ENCODE assay signal across 25 cellular contexts in the genomic region with DNA sequence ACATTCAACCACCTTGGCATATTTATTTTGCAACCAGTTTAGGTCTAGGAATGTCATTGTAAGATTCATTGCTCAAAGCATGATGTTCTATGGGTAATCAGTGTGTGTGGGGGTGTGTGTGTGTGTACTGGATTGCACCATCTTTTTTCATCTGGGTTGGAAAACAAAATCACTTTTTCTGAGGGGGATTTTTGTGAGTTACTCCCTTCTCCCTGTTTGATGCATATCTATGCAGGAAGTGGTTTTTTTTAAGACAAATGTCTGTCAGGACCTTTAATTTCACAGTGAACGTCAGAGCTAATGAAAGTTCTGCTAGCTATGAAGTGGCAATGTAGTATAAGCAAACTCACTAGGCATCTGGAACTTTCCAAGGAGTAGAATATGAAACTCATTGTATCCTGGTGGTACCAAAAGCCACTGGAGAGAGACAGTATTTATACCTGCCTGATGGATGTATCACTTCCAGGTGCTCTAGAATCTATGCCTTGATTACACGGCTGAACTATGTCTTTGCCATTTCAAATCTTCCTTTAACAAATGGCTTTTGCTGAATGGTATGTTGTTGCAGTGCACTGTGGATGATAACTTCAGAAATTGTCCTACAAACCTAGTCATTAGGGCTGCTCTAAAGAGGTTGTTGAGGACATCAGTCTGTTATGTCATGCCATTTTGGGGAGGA.
DNase-seq lines count a peak whose midpoint lies in the region; ATAC-seq lines count a peak whose summit lies in the region.
"Had no signal": no experiment of that assay in that cellular context is flagged by ENCODE, and none has a peak within 500 bp of the region (broad histone marks: within the 10 kb centered on the region; RNA-seq: fewer than 3 reads in every experiment).

No MANE protein-coding gene starts in this region.

- no peaks in the 10 kb centered on the region for H3K27me3 Mint-ChIP-seq in activated CD4-positive, alpha-beta memory T cell treated with anti-CD3 and anti-CD28 coated beads for 36 hours
- H3K27me3 Mint-ChIP-seq in activated CD4-positive, alpha-beta memory T cell treated with anti-CD3 and anti-CD28 coated beads, Interleukin-2, amount 10 ng/mL, durations not matched to agents 7 days and 5 days = no peaks in the 10 kb centered on the region
- H3K27me3 Mint-ChIP-seq: CD4-positive, CD25-positive, alpha-beta regulatory T cell; IgD-negative memory B cell had no signal

- peaks cover 11% of the 10 kb centered on the region for H3K36me3 Mint-ChIP-seq in activated CD4-positive, alpha-beta memory T cell treated with anti-CD3 and anti-CD28 coated beads for 36 hours
- peaks cover 6% of the 10 kb centered on the region for H3K36me3 Mint-ChIP-seq in activated CD4-positive, alpha-beta memory T cell treated with anti-CD3 and anti-CD28 coated beads, Interleukin-2, amount 10 ng/mL, durations not matched to agents 7 days and 5 days (ENCODE audit: low read depth)
- H3K36me3 Mint-ChIP-seq in activated naive CD4-positive, alpha-beta T cell treated with anti-CD3 and anti-CD28 coated beads, Interleukin-2, amount 50 U/mL, for 72 hours = peaks cover 7 to 16% of the 10 kb centered on the region in 2 donors
- H3K36me3 Mint-ChIP-seq: CD4-positive, CD25-positive, alpha-beta regulatory T cell; IgD-negative memory B cell had no signal

- peak overlapping the region; percentile 76 for H3K27ac Mint-ChIP-seq in activated CD4-positive, alpha-beta memory T cell treated with anti-CD3 and anti-CD28 coated beads for 36 hours
- H3K27ac Mint-ChIP-seq in activated CD4-positive, alpha-beta memory T cell treated with anti-CD3 and anti-CD28 coated beads, Interleukin-2, amount 10 ng/mL, durations not matched to agents 7 days and 5 days = no peak overlapping the region
- peak overlapping the region in 1 of 2 donors; percentile 14 for H3K27ac Mint-ChIP-seq in activated naive CD4-positive, alpha-beta T cell treated with anti-CD3 and anti-CD28 coated beads, Interleukin-2, amount 50 U/mL, for 72 hours
- H3K27ac Mint-ChIP-seq: CD4-positive, CD25-positive, alpha-beta regulatory T cell; IgD-negative memory B cell; immature natural killer cell; nephron had no signal

- H3K4me3 ChIP-seq in Jurkat, Clone E6-1 (ENCODE audit: low read length) = no peak overlapping the region
- H3K4me3 ChIP-seq: A549, coronary artery, SJSA1, thoracic aorta had no signal

- H3K4me3 Mint-ChIP-seq in activated CD4-positive, alpha-beta memory T cell treated with anti-CD3 and anti-CD28 coated beads for 36 hours = no peak overlapping the region
- H3K4me3 Mint-ChIP-seq in activated CD4-positive, alpha-beta memory T cell treated with anti-CD3 and anti-CD28 coated beads, Interleukin-2, amount 10 ng/mL, durations not matched to agents 7 days and 5 days = no peak overlapping the region
- H3K4me3 Mint-ChIP-seq: activated T-cell treated with anti-CD3 and anti-CD28 coated beads, Interleukin-2, amount 50 U/mL, for 4 hours; CD4-positive, CD25-positive, alpha-beta regulatory T cell; IgD-negative memory B cell; immature natural killer cell; nephron had no signal

- peaks cover 6% of the 10 kb centered on the region for H3K9me3 Mint-ChIP-seq in activated CD4-positive, alpha-beta memory T cell treated with anti-CD3 and anti-CD28 coated beads for 36 hours
- peaks cover 8% of the 10 kb centered on the region for H3K9me3 Mint-ChIP-seq in activated CD4-positive, alpha-beta memory T cell treated with anti-CD3 and anti-CD28 coated beads, Interleukin-2, amount 10 ng/mL, durations not matched to agents 7 days and 5 days
- peaks cover 4 to 6% of the 10 kb centered on the region in 2 donors for H3K9me3 Mint-ChIP-seq in activated naive CD4-positive, alpha-beta T cell treated with anti-CD3 and anti-CD28 coated beads, Interleukin-2, amount 50 U/mL, for 72 hours
- H3K9me3 Mint-ChIP-seq: CD4-positive, CD25-positive, alpha-beta regulatory T cell; IgD-negative memory B cell; nephron had no signal

- POLR2A ChIA-PET in activated CD4-positive, alpha-beta memory T cell treated with anti-CD3 and anti-CD28 coated beads for 36 hours (lab: Charles Lee) = no interaction called here
- POLR2A ChIA-PET in activated CD4-positive, alpha-beta memory T cell treated with anti-CD3 and anti-CD28 coated beads, Interleukin-2, amount 10 ng/mL, durations not matched to agents 7 days and 5 days (lab: Charles Lee) = no interaction called here

- H3K4me1 Mint-ChIP-seq in activated CD4-positive, alpha-beta memory T cell treated with anti-CD3 and anti-CD28 coated beads for 36 hours (ENCODE audit: low read depth) = peaks cover 31% of the 10 kb centered on the region
- H3K4me1 Mint-ChIP-seq in activated CD4-positive, alpha-beta memory T cell treated with anti-CD3 and anti-CD28 coated beads, Interleukin-2, amount 10 ng/mL, durations not matched to agents 7 days and 5 days = peaks cover 18% of the 10 kb centered on the region
- H3K4me1 Mint-ChIP-seq: IgD-negative memory B cell, immature natural killer cell, nephron had no signal

- peak; percentile 66 to 82 for ATAC-seq in activated naive CD4-positive, alpha-beta T cell treated with anti-CD3 and anti-CD28 coated beads, Interleukin-2, amount 50 U/mL, for 72 hours
- ATAC-seq in GM21825 (IDR thresholded peaks at IDR 0.05; ENCODE audit: unreplicated experiment) = no peak
- ATAC-seq: A549; activated T-cell treated with anti-CD3 and anti-CD28 coated beads, Interleukin-2, amount 50 U/mL, for 4 hours; left colon had no signal

- CTCF ChIA-PET in activated CD4-positive, alpha-beta memory T cell treated with anti-CD3 and anti-CD28 coated beads for 36 hours (lab: Charles Lee) = interaction anchor here (0.6 to 0.7 kb wide), 2 partner anchors 41 to 78 kb away, joined by 3 to 6 read pairs; no protein-coding TSS in a partner anchor
- CTCF ChIA-PET in activated CD4-positive, alpha-beta memory T cell treated with anti-CD3 and anti-CD28 coated beads, Interleukin-2, amount 10 ng/mL, durations not matched to agents 7 days and 5 days (lab: Charles Lee) = no interaction called here

- peak; percentile 11 for DNase-seq in activated CD4-positive, alpha-beta memory T cell treated with anti-CD3 and anti-CD28 coated beads for 36 hours
- no peak for DNase-seq in activated CD4-positive, alpha-beta memory T cell treated with anti-CD3 and anti-CD28 coated beads, Interleukin-2, amount 10 ng/mL, durations not matched to agents 7 days and 5 days
- peak; percentile 37 for DNase-seq in Jurkat, Clone E6-1 (ENCODE audit: low read depth, low spot score)
- no peak for DNase-seq in activated naive CD4-positive, alpha-beta T cell treated with anti-CD3 and anti-CD28 coated beads, Interleukin-2, amount 50 U/mL, for 72 hours (ENCODE audit: low spot score in 2 of 2)
- DNase-seq in renal cortical epithelial cell (ENCODE audit: low read depth) (peak; percentile 9), NOMO-1 treated with dmso at 0.1 percent for 144 hours (lab: John Stamatoyannopoulos, UW; ENCODE audit: unreplicated experiment) (no peak), cerebellum (ENCODE audit: low spot score) (no peak)
- DNase-seq: activated T-cell treated with anti-CD3 and anti-CD28 coated beads, Interleukin-2, amount 50 U/mL, for 4 hours; CD4-positive, CD25-positive, alpha-beta regulatory T cell; effector CD8-positive, alpha-beta T cell; hippocampal formation; immature natural killer cell; left colon; mammary epithelial cell; NCI-H1092; NCI-H1694 treated with DMSO at 0.1 percent for 48 hours; RPMI8226; stimulated activated naive CD4-positive, alpha-beta T cell treated with Interleukin-2 at 50 U/mL for 16 hours had no signal

- intact Hi-C loops in activated CD4-positive, alpha-beta memory T cell treated with anti-CD3 and anti-CD28 coated beads for 36 hours (cut with micrococcal nuclease) = loop anchor here (1.0 to 10.0 kb wide), 3 partner anchors 10 to 540 kb away; no protein-coding TSS in a partner anchor

Comparison
In these comparisons a context has a peak if more than half of its experiments do, and no peak if none do; other contexts are left out.
1. DNase-seq: peak in activated CD4-positive, alpha-beta memory T cell treated with anti-CD3 and anti-CD28 coated beads for 36 hours (single experiment), Jurkat, Clone E6-1 (single experiment) and renal cortical epithelial cell (single experiment); none in activated CD4-positive, alpha-beta memory T cell treated with anti-CD3 and anti-CD28 coated beads, Interleukin-2, amount 10 ng/mL, durations not matched to agents 7 days and 5 days (single experiment), activated naive CD4-positive, alpha-beta T cell treated with anti-CD3 and anti-CD28 coated beads, Interleukin-2, amount 50 U/mL, for 72 hours (0 of 2), NOMO-1 treated with dmso at 0.1 percent for 144 hours (single experiment) and cerebellum (single experiment).